In genomic region chr17:41986634-41987033, GRCh38 we compare ENCODE assay signal across 18 cellular contexts. TPM values are rescaled to one million over a fixed set of nuclear protein-coding genes. Genes with fewer than 3 reads are reported as not detected.
DNase-seq lines count a peak whose midpoint lies in the region; ATAC-seq lines count a peak whose summit lies in the region.
"Had no signal": no experiment of that assay in that cellular context is flagged by ENCODE, and none has a peak within 500 bp of the region (broad histone marks: within the 10 kb centered on the region; RNA-seq: fewer than 3 reads in every experiment).

No MANE protein-coding gene starts in this region.

- H3K4me3 ChIP-seq in SK-N-MC (no peak overlapping the region), neuronal stem cell (ENCODE audit: low read length in 2 of 2) (no peak overlapping the region)

- DNase-seq in activated naive CD4-positive, alpha-beta T cell treated with anti-CD3 and anti-CD28 coated beads, Interleukin-2, amount 50 U/mL, for 72 hours (ENCODE audit: low spot score in 2 of 2), result no peak
- no peak for DNase-seq in activated naive CD4-positive, alpha-beta T cell (lab: John Stamatoyannopoulos, UW)
- no peak for DNase-seq in SK-N-MC (ENCODE audit: low read depth, low spot score)
- peak; percentile 32 for DNase-seq in inferior parietal cortex (ENCODE audit: extremely low spot score)
- DNase-seq in substantia nigra (lab: John Stamatoyannopoulos, UW), result no peak
- no peak for DNase-seq in neuronal stem cell (ENCODE audit: low spot score)
- DNase-seq in glomerular visceral epithelial cell (ENCODE audit: extremely low spot score), result no peak
- DNase-seq in amygdala (lab: John Stamatoyannopoulos, UW), result no peak
- DNase-seq: AML-193, DMS 273 treated with DMSO at 0.1 percent for 48 hours, GOT3, NCI-H1105 treated with DMSO at 0.1 percent for 48 hours, NCI-H1694 treated with DMSO at 0.1 percent for 48 hours, NCI-H2107, NCI-H226, NCI-H526 treated with DMSO at 0.1 percent for 48 hours, PC-3 had no signal

- no peak overlapping the region for H2BK15ac ChIP-seq in neuronal stem cell (ENCODE audit: low read length)

- peaks cover 1% of the 10 kb centered on the region for H3K79me1 ChIP-seq in neuronal stem cell (ENCODE audit: low read depth, low read length)

- H3K4ac ChIP-seq in neuronal stem cell (ENCODE audit: low read length), result no peak overlapping the region

- no peaks in the 10 kb centered on the region for H3K27me3 ChIP-seq in neuronal stem cell (ENCODE audit: control insufficient read depth in 3 of 3, insufficient read depth in 3 of 3, low read depth in 1 of 3, low read length in 3 of 3)

- H3K18ac ChIP-seq in neuronal stem cell (ENCODE audit: low read length), result no peak overlapping the region

- H2AFZ ChIP-seq in neuronal stem cell (ENCODE audit: low read length), result no peak overlapping the region

- H3K9me3 ChIP-seq in SK-N-MC (ENCODE audit: low read depth, low read length) (no peaks in the 10 kb centered on the region), neuronal stem cell (replicated peaks in 1 of 2; ENCODE audit: control insufficient read depth in 2 of 2, insufficient read depth in 1 of 2, low read depth in 1 of 2, low read length in 2 of 2) (no peaks in the 10 kb centered on the region)

- no peak overlapping the region for H4K8ac ChIP-seq in neuronal stem cell (ENCODE audit: low read depth, low read length)

- no peak overlapping the region for H2AK5ac ChIP-seq in neuronal stem cell (ENCODE audit: low read depth, low read length)

- H2BK120ac ChIP-seq in neuronal stem cell (ENCODE audit: low read depth, low read length), result no peak overlapping the region

- no peak overlapping the region for H2BK12ac ChIP-seq in neuronal stem cell (ENCODE audit: low read length)

- no peak overlapping the region for H3K14ac ChIP-seq in neuronal stem cell (ENCODE audit: low read length)

- ATAC-seq in activated naive CD4-positive, alpha-beta T cell treated with anti-CD3 and anti-CD28 coated beads, Interleukin-2, amount 50 U/mL, for 72 hours, result no peak
- ATAC-seq: PC-3 had no signal

- H3K36me3 Mint-ChIP-seq in activated naive CD4-positive, alpha-beta T cell treated with anti-CD3 and anti-CD28 coated beads, Interleukin-2, amount 50 U/mL, for 72 hours, result peaks cover 0 to 37% of the 10 kb centered on the region in 2 donors

- H3K36me3 ChIP-seq in SK-N-MC (ENCODE audit: insufficient read depth, low read length) (peaks cover 94% of the 10 kb centered on the region), neuronal stem cell (replicated peaks in 1 of 2; ENCODE audit: control insufficient read depth in 2 of 2, insufficient read depth in 2 of 2, low read length in 2 of 2) (peaks cover 46 to 99% of the 10 kb centered on the region in 2 donors)

- H3K9me3 Mint-ChIP-seq in activated naive CD4-positive, alpha-beta T cell treated with anti-CD3 and anti-CD28 coated beads, Interleukin-2, amount 50 U/mL, for 72 hours, result no peaks in the 10 kb centered on the region

- H3K27ac Mint-ChIP-seq in activated naive CD4-positive, alpha-beta T cell treated with anti-CD3 and anti-CD28 coated beads, Interleukin-2, amount 50 U/mL, for 72 hours, result peak overlapping the region; percentile 34 to 65

- no peak overlapping the region for H2BK5ac ChIP-seq in neuronal stem cell (ENCODE audit: low read length)

- H3K4me1 ChIP-seq in neuronal stem cell (ENCODE audit: control insufficient read depth in 2 of 2, insufficient read depth in 1 of 2, low read depth in 1 of 2, low read length in 2 of 2), result no peaks in the 10 kb centered on the region

- H4K91ac ChIP-seq in neuronal stem cell (ENCODE audit: low read depth, low read length, poor library complexity), result no peak overlapping the region

- H3K27ac ChIP-seq in SK-N-MC (peak overlapping the region; percentile 73; the same call in 1 of the 2 replicates), substantia nigra (ENCODE audit: low read depth, low read length, poor library complexity, severe bottlenecking) (peak overlapping the region; percentile 28), neuronal stem cell (replicated peaks; ENCODE audit: low read length) (no peak overlapping the region)
- H3K27ac ChIP-seq: RWPE1 had no signal

- no peak overlapping the region for H3K23ac ChIP-seq in neuronal stem cell (ENCODE audit: low read depth, low read length, poor library complexity)

- no peak overlapping the region for H3K4me2 ChIP-seq in neuronal stem cell (ENCODE audit: insufficient read depth, low read length, poor library complexity, severe bottlenecking)

- H3K9ac ChIP-seq in SK-N-MC (ENCODE audit: insufficient read length) (no peak overlapping the region), neuronal stem cell (ENCODE audit: low read depth, low read length, poor library complexity) (no peak overlapping the region)

- no CpG with 5 or more reads among the region's 1 CpG for WGBS in neuronal stem cell (ENCODE audit: extremely low coverage in 2 of 2, insufficient read length in 2 of 2, insufficient replicate concordance in 1 of 2), 2 donors

RNA-seq across cellular contexts. Expression of gene CNP, which starts 20.0 kb away (rescaled TPM):
- 10 to 100 TPM; 63.1 to 85.3 TPM for total RNA-seq in activated naive CD4-positive, alpha-beta T cell treated with anti-CD3 and anti-CD28 coated beads, Interleukin-2, amount 50 U/mL, for 72 hours
- polyA plus RNA-seq in neuronal stem cell (2013, experiment 1 of 2), result 44.2 TPM
- polyA plus RNA-seq in neuronal stem cell (2013, experiment 2 of 2), result 43.2 TPM

RNA-seq across cellular contexts. Expression of gene DNAJC7, which starts 30.6 kb away (rescaled TPM):
- 100 to 1,000 TPM; 109 to 122 TPM for total RNA-seq in activated naive CD4-positive, alpha-beta T cell treated with anti-CD3 and anti-CD28 coated beads, Interleukin-2, amount 50 U/mL, for 72 hours
- polyA plus RNA-seq in neuronal stem cell (2013, experiment 1 of 2), result 57.3 TPM
- polyA plus RNA-seq in neuronal stem cell (2013, experiment 2 of 2), result 54.2 TPM

RNA-seq across cellular contexts. Expression of gene NKIRAS2, which starts 33.3 kb away (rescaled TPM):
- total RNA-seq in activated naive CD4-positive, alpha-beta T cell treated with anti-CD3 and anti-CD28 coated beads, Interleukin-2, amount 50 U/mL, for 72 hours, result 10 to 100 TPM; 16.7 to 17.5 TPM
- 49.7 TPM for polyA plus RNA-seq in neuronal stem cell (2013, experiment 1 of 2)
- polyA plus RNA-seq in neuronal stem cell (2013, experiment 2 of 2), result 50.2 TPM

RNA-seq across cellular contexts. Expression of gene ODAD4, which starts 56.2 kb away (rescaled TPM):
- total RNA-seq in activated naive CD4-positive, alpha-beta T cell treated with anti-CD3 and anti-CD28 coated beads, Interleukin-2, amount 50 U/mL, for 72 hours, result 1 to 10 TPM; 1.2 to 2.0 TPM
- polyA plus RNA-seq in neuronal stem cell (2013, experiment 1 of 2), result 4.5 TPM
- polyA plus RNA-seq in neuronal stem cell (2013, experiment 2 of 2), result 4.2 TPM
